8 cellular contexts compared by ENCODE assay signal in the genomic region with DNA sequence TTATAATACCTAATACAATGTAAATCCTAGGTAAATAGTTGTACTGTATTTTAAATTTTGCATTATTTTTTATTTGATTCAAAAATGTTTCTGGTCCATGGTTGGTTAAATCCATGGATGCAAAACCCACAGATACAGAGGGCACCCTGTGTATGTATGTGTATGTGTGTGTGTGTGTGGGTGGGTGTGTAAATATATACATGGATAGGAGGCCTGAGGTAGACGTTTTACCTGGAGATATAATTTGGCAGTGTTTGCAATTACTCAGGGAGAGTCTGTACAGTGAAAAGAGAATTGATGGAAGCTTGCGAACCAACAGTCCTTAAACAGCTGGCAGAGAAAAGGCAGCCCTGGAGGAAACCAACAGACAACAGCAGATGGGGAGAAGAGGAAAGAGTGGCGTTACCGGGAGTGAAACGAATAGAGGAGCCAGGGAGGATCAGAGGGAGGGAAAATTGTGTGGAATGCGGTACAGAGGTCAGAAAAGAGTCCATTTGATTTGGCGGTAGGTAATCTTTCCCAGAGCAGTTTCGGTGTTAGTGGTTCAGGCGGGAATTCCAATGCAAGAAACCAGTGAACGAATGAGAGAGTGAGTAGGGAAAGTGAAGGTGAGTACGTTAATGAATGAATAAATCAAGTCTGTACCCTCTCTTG. TPM values are rescaled to one million over a fixed set of nuclear protein-coding genes. Genes with fewer than 3 reads are reported as not detected.
DNase-seq lines count a peak whose midpoint lies in the region; ATAC-seq and TF ChIP-seq lines count a peak whose summit lies in the region.

No MANE protein-coding gene starts in this region.

- peak overlapping the region; percentile 99 to 100 for H3K27ac Mint-ChIP-seq in T-cell

- H4K20me1 ChIP-seq in BLaER1 treated with 17β-estradiol and CSF1 and Interleukin-3, amounts not matched to agents 10 nM and 100 nM: peaks cover 12 to 35% (median 25%) of the 10 kb centered on the region in 11 experiments; a peak in 19 of 22 replicates

- ATAC-seq in HG03432 (IDR thresholded peaks at IDR 0.05; ENCODE audit: unreplicated experiment): peak; percentile 1
- ATAC-seq in T-cell (replicated peaks in 1 of 4): no peak

- POLR2A ChIA-PET in T-cell (lab: Charles Lee): interaction anchor here (0.6 to 1.0 kb wide), 5 partner anchors 10 to 205 kb away, joined by 3 to 4 read pairs (median 3); no protein-coding TSS in a partner anchor

- TF ChIP-seq CTCF in fibroblast of mammary gland (conservative IDR thresholded peaks at IDR 0.05; ENCODE audit: control insufficient read depth, insufficient read depth, low read depth, low read length): no peak

- H3K36me3 ChIP-seq in BLaER1 treated with 17β-estradiol and CSF1 and Interleukin-3, amounts not matched to agents 10 nM and 100 nM: peaks cover 9 to 30% (median 22%) of the 10 kb centered on the region in 11 experiments
- peaks cover 3% of the 10 kb centered on the region for H3K36me3 ChIP-seq in neuron (ENCODE audit: insufficient read depth, low read length)

- peaks cover 45 to 48% (median 46%) of the 10 kb centered on the region in 3 donors for H3K4me1 Mint-ChIP-seq in T-cell

- peak overlapping the region; percentile 91 to 99 (median 96) for H3K9ac ChIP-seq in BLaER1 treated with 17β-estradiol and CSF1 and Interleukin-3, amounts not matched to agents 10 nM and 100 nM

- H3K9me3 Mint-ChIP-seq in T-cell: no peaks in the 10 kb centered on the region

- peak overlapping the region; percentile 74 to 96 (median 85) for H3K4me2 ChIP-seq in BLaER1 treated with 17β-estradiol and CSF1 and Interleukin-3, amounts not matched to agents 10 nM and 100 nM

- H3K4me1 ChIP-seq in BLaER1 treated with 17β-estradiol and CSF1 and Interleukin-3, amounts not matched to agents 10 nM and 100 nM: peaks cover 17 to 44% (median 29%) of the 10 kb centered on the region in 10 experiments
- peaks cover 12% of the 10 kb centered on the region for H3K4me1 ChIP-seq in neuron (ENCODE audit: insufficient read depth, low read length)

- H3K27ac ChIP-seq in BLaER1 treated with 17β-estradiol and CSF1 and Interleukin-3, amounts not matched to agents 10 nM and 100 nM: peak overlapping the region; percentile 89 to 97 (median 92)

- no peaks in the 10 kb centered on the region for H3K27me3 ChIP-seq in BLaER1 treated with 17β-estradiol and CSF1 and Interleukin-3, amounts not matched to agents 10 nM and 100 nM
- peaks cover 3% of the 10 kb centered on the region for H3K27me3 ChIP-seq in neuron (ENCODE audit: insufficient read depth, low read length)

- H3K4me3 ChIP-seq in BLaER1 treated with 17β-estradiol and CSF1 and Interleukin-3, amounts not matched to agents 10 nM and 100 nM: peak overlapping the region; percentile 80 to 98 (median 92)
- H3K4me3 ChIP-seq in fibroblast of mammary gland (ENCODE audit: control insufficient read depth, low read depth, low read length) (peak overlapping the region; percentile 92), neuron (ENCODE audit: low read length) (peak overlapping the region; percentile 64)

- peak in 2 of 34 experiments; percentile 1 to 5 for DNase-seq in T-cell
- no peak for DNase-seq in fibroblast of mammary gland (ENCODE audit: low read depth)
- no peak for DNase-seq in HK-2 (ENCODE audit: unreplicated experiment)
- no peak for DNase-seq in activated gamma-delta T cell (lab: John Stamatoyannopoulos, UW)
- DNase-seq in NK-92 treated with Interleukin-12 subunit alpha and Interleukin-12 subunit beta, amount 100 ng/mL, for 24 hours (lab: John Stamatoyannopoulos, UW): no peak

- peaks cover 11% of the 10 kb centered on the region for H3K36me3 Mint-ChIP-seq in T-cell

- no peaks in the 10 kb centered on the region for H3K9me3 ChIP-seq in BLaER1 treated with 17β-estradiol and CSF1 and Interleukin-3, amounts not matched to agents 10 nM and 100 nM (replicated peaks in 1 of 11)
- H3K9me3 ChIP-seq in neuron (ENCODE audit: low read length): no peaks in the 10 kb centered on the region

- H3K27me3 Mint-ChIP-seq in T-cell: no peaks in the 10 kb centered on the region

- CTCF ChIA-PET in T-cell (lab: Charles Lee): interaction anchor here in 1 of 2 donors (0.6 to 1.2 kb wide), 2 partner anchors 136 to 205 kb away, joined by 3 to 6 read pairs; no protein-coding TSS in a partner anchor

- peak overlapping the region; percentile 59 for H2AFZ ChIP-seq in neuron (ENCODE audit: low read depth, low read length)

- H3K4me3 Mint-ChIP-seq in T-cell: peak overlapping the region; percentile 95 to 100 (median 100)

RNA-seq across cellular contexts. Expression of a gene that starts 47.9 kb away (rescaled TPM):
- total RNA-seq in T-cell: 10 to 100 TPM; 11.4 to 38.1 (median 13.7) TPM
